Comparison of ENCODE assay signal across 19 cellular contexts in genomic region chr4:15717647-15718416, GRCh38. TPM values are rescaled to one million over a fixed set of nuclear protein-coding genes. Genes with fewer than 3 reads are reported as not detected.
DNase-seq lines count a peak whose midpoint lies in the region; ATAC-seq and TF ChIP-seq lines count a peak whose summit lies in the region.
"Had no signal": no experiment of that assay in that cellular context is flagged by ENCODE, and none has a peak within 500 bp of the region (broad histone marks: within the 10 kb centered on the region; RNA-seq: fewer than 3 reads in every experiment).

No MANE protein-coding gene starts in this region.

- POLR2A ChIA-PET in SK-N-SH (lab: Yijun Ruan, JAX), result no interaction called here

- H3K27me3 Mint-ChIP-seq in effector memory CD8-positive, alpha-beta T cell, result peaks cover 5 to 7% of the 10 kb centered on the region in 2 donors

- H3K9me3 Mint-ChIP-seq in effector memory CD8-positive, alpha-beta T cell, result no peaks in the 10 kb centered on the region
- H3K9me3 Mint-ChIP-seq: activated naive CD4-positive, alpha-beta T cell treated with anti-CD3 and anti-CD28 coated beads, Interleukin-2, amount 50 U/mL, for 72 hours; activated T-helper 1 cell treated with anti-CD3 and anti-CD28 coated beads, Interleukin-12 subunit alpha, Interleukin-12 subunit beta, Interleukin-2, Interleukin-4 antibody, amounts not matched to agents 30 ng/mL and 10 ng/mL and 1 ng/mL, durations not matched to agents 14 hours and 24 hours and 36 hours had no signal

- H3K27ac ChIP-seq in heart left ventricle, result peak overlapping the region in 1 of 12 donors; percentile 33
- no peak overlapping the region for H3K27ac ChIP-seq in SK-N-SH (ENCODE audit: low read depth in 2 of 2, low read length in 1 of 2)
- H3K27ac ChIP-seq in lower lobe of right lung, result no peak overlapping the region
- no peak overlapping the region for H3K27ac ChIP-seq in upper lobe of right lung
- H3K27ac ChIP-seq: C4-2B, testis had no signal

- no peaks in the 10 kb centered on the region for H3K36me3 Mint-ChIP-seq in effector memory CD8-positive, alpha-beta T cell (ENCODE audit: insufficient read depth)
- H3K36me3 Mint-ChIP-seq: activated naive CD4-positive, alpha-beta T cell treated with anti-CD3 and anti-CD28 coated beads, Interleukin-2, amount 50 U/mL, for 72 hours had no signal

- no peak overlapping the region for H3K4me3 Mint-ChIP-seq in effector memory CD8-positive, alpha-beta T cell
- H3K4me3 Mint-ChIP-seq: activated T-helper 1 cell treated with anti-CD3 and anti-CD28 coated beads, Interleukin-12 subunit alpha, Interleukin-12 subunit beta, Interleukin-2, Interleukin-4 antibody, amounts not matched to agents 30 ng/mL and 10 ng/mL and 1 ng/mL, durations not matched to agents 14 hours and 24 hours and 36 hours had no signal

- H3K4me2 ChIP-seq in SK-N-SH, result no peak overlapping the region

- no peak overlapping the region for H3K27ac Mint-ChIP-seq in effector memory CD8-positive, alpha-beta T cell
- H3K27ac Mint-ChIP-seq: activated naive CD4-positive, alpha-beta T cell treated with anti-CD3 and anti-CD28 coated beads, Interleukin-2, amount 50 U/mL, for 72 hours; activated T-helper 1 cell treated with anti-CD3 and anti-CD28 coated beads, Interleukin-12 subunit alpha, Interleukin-12 subunit beta, Interleukin-2, Interleukin-4 antibody, amounts not matched to agents 30 ng/mL and 10 ng/mL and 1 ng/mL, durations not matched to agents 14 hours and 24 hours and 36 hours had no signal

- WGBS in heart left ventricle, 4 donors, result 65 to 73% (median 68%) methylated on average over 3 of the region's 3 CpGs
- WGBS in SK-N-SH (ENCODE audit: low lambda C conversion rate), result 94% methylated on average over 3 of the region's 3 CpGs

- no peak for DNase-seq in heart left ventricle
- no peak for DNase-seq in cardiac septum (ENCODE audit: low spot score)
- no peak for DNase-seq in SK-N-SH
- DNase-seq in lower lobe of right lung, result no peak
- no peak for DNase-seq in upper lobe of right lung
- DNase-seq in OCI-M1 (lab: John Stamatoyannopoulos, UW), result no peak
- DNase-seq in effector memory CD8-positive, alpha-beta T cell, result no peak
- DNase-seq: glutamatergic neuron; H7; NCI-H1105; NCI-H2029 treated with DMSO at 0.1 percent for 48 hours; NCI-H510A treated with DMSO at 0.1 percent for 48 hours; retina; stimulated activated CD8-positive, alpha-beta memory T cell treated with anti-CD3 and anti-CD28 coated beads, Interleukin-4, amount 100 ng/mL, for 48 hours; testis had no signal

- CTCF ChIA-PET in SK-N-SH (lab: Yijun Ruan, JAX), result interaction anchor here (0.7 to 3.8 kb wide), 3 partner anchors 33 to 238 kb away, joined by 3 to 14 read pairs (median 3); no protein-coding TSS in a partner anchor

- no peaks in the 10 kb centered on the region for H3F3A ChIP-seq in SK-N-SH (replicated peaks; ENCODE audit: insufficient read depth)

- H3K4me1 ChIP-seq in heart left ventricle, result peaks cover 0 to 13% (median 0%) of the 10 kb centered on the region in 12 donors
- H3K4me1 ChIP-seq in SK-N-SH (ENCODE audit: control insufficient read depth in 1 of 2, insufficient read depth in 2 of 2, low read depth in 1 of 2, low read length in 1 of 2), result peaks cover 0 to 13% of the 10 kb centered on the region in 2 experiments; a peak in 2 of 4 replicates
- H3K4me1 ChIP-seq in lower lobe of right lung, result peaks cover 20% of the 10 kb centered on the region
- peaks cover 10% of the 10 kb centered on the region for H3K4me1 ChIP-seq in upper lobe of right lung
- H3K4me1 ChIP-seq: testis had no signal

- no peak overlapping the region for H3K9ac ChIP-seq in SK-N-SH

- H3K4me3 ChIP-seq in heart left ventricle (no peak overlapping the region), SK-N-SH (ENCODE audit: low read depth in 2 of 2, low read length in 1 of 2) (no peak overlapping the region), lower lobe of right lung (no peak overlapping the region), upper lobe of right lung (no peak overlapping the region)
- H3K4me3 ChIP-seq: testis had no signal

- TF ChIP-seq EP300 in SK-N-SH (IDR thresholded peaks at IDR 0.05; ENCODE audit: borderline replicate concordance in 1 of 2, low read depth in 1 of 2, low read length in 1 of 2), result no peak

- no peaks in the 10 kb centered on the region for H3K4me1 Mint-ChIP-seq in effector memory CD8-positive, alpha-beta T cell (ENCODE audit: low read depth in 2 of 2)

- no peak for TF ChIP-seq RAD21 in SK-N-SH (IDR thresholded peaks at IDR 0.05; ENCODE audit: low read length)

- peaks cover 0 to 25% (median 0%) of the 10 kb centered on the region in 9 donors for H3K36me3 ChIP-seq in heart left ventricle
- no peaks in the 10 kb centered on the region for H3K36me3 ChIP-seq in SK-N-SH (replicated peaks in 1 of 2; ENCODE audit: control insufficient read depth in 1 of 2, insufficient read depth in 2 of 2, low read length in 1 of 2)
- H3K36me3 ChIP-seq in lower lobe of right lung, result no peaks in the 10 kb centered on the region
- H3K36me3 ChIP-seq in upper lobe of right lung, result no peaks in the 10 kb centered on the region

- TF ChIP-seq CTCF in heart left ventricle (IDR thresholded peaks at IDR 0.05) (no peak), SK-N-SH (IDR thresholded peaks at IDR 0.05) (no peak), lower lobe of right lung (IDR thresholded peaks at IDR 0.05) (no peak), upper lobe of right lung (IDR thresholded peaks at IDR 0.05) (no peak)

- H3K79me2 ChIP-seq in SK-N-SH (ENCODE audit: insufficient read depth), result no peaks in the 10 kb centered on the region

- H3K27me3 ChIP-seq in heart left ventricle (no peaks in the 10 kb centered on the region), SK-N-SH (ENCODE audit: insufficient read depth) (no peaks in the 10 kb centered on the region), lower lobe of right lung (ENCODE audit: low read depth) (no peaks in the 10 kb centered on the region), upper lobe of right lung (no peaks in the 10 kb centered on the region)
- H3K27me3 ChIP-seq: testis had no signal

- intact Hi-C loops in heart left ventricle (cut with DNase I), result loop anchor here in 1 of 10 donors (5.0 kb wide), 1 partner anchor 64 kb away; no protein-coding TSS in a partner anchor
- intact Hi-C loops in cardiac septum (cut with DNase I), result no loop called here
- intact Hi-C loops in lower lobe of right lung (cut with DNase I), result no loop called here
- intact Hi-C loops in upper lobe of right lung (cut with DNase I), result no loop called here

- H2AFZ ChIP-seq in SK-N-SH (ENCODE audit: low read depth), result peak overlapping the region; percentile 12

- ATAC-seq in heart left ventricle (peak in 3 of 4 donors; percentile 42 to 56 (median 45)), lower lobe of right lung (peak; percentile 53 to 58), upper lobe of right lung (peak; percentile 69), GM19467 (IDR thresholded peaks at IDR 0.05; ENCODE audit: unreplicated experiment) (no peak)
- ATAC-seq in effector memory CD8-positive, alpha-beta T cell (replicated peaks), result no peak
- ATAC-seq: activated naive CD4-positive, alpha-beta T cell treated with anti-CD3 and anti-CD28 coated beads, Interleukin-2, amount 50 U/mL, for 72 hours had no signal

- no peak for TF ChIP-seq POLR2A in heart left ventricle (IDR thresholded peaks at IDR 0.05)

- no peaks in the 10 kb centered on the region for H3K9me3 ChIP-seq in heart left ventricle
- no peaks in the 10 kb centered on the region for H3K9me3 ChIP-seq in SK-N-SH
- H3K9me3 ChIP-seq in lower lobe of right lung, result no peaks in the 10 kb centered on the region
- no peaks in the 10 kb centered on the region for H3K9me3 ChIP-seq in upper lobe of right lung
- H3K9me3 ChIP-seq: testis had no signal

- H4K20me1 ChIP-seq in SK-N-SH (ENCODE audit: insufficient read depth), result no peaks in the 10 kb centered on the region

- no peaks in the 10 kb centered on the region for H3K9me2 ChIP-seq in SK-N-SH

TF ChIP-seq in SK-N-SH, 30 proteins besides CTCF, POLR2A, EP300 and RAD21:
- TF ChIP-seq EZH2phosphoT487 (IDR thresholded peaks at IDR 0.05; ENCODE audit: borderline replicate concordance, low read depth) (no peak), RCOR1 (IDR thresholded peaks at IDR 0.05; ENCODE audit: low read length) (no peak), NFIC (IDR thresholded peaks at IDR 0.05; ENCODE audit: borderline replicate concordance) (no peak)
- TF ChIP-seq, protein P1, sequence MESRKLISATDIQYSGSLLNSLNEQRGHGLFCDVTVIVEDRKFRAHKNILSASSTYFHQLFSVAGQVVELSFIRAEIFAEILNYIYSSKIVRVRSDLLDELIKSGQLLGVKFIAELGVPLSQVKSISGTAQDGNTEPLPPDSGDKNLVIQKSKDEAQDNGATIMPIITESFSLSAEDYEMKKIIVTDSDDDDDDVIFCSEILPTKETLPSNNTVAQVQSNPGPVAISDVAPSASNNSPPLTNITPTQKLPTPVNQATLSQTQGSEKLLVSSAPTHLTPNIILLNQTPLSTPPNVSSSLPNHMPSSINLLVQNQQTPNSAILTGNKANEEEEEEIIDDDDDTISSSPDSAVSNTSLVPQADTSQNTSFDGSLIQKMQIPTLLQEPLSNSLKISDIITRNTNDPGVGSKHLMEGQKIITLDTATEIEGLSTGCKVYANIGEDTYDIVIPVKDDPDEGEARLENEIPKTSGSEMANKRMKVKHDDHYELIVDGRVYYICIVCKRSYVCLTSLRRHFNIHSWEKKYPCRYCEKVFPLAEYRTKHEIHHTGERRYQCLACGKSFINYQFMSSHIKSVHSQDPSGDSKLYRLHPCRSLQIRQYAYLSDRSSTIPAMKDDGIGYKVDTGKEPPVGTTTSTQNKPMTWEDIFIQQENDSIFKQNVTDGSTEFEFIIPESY (IDR thresholded peaks at IDR 0.05; ENCODE audit: borderline replicate concordance, low read depth), result no peak

RNA-seq across cellular contexts. Expression of gene BST1, which starts 15.0 kb away (rescaled TPM):
- total RNA-seq in heart left ventricle (10 to 100 TPM in 1 of 9 donors, 1 to 10 TPM in 8; 1.3 to 18.4 (median 2.1) TPM), cardiac septum (2.5 TPM), lower lobe of right lung (17.8 TPM), upper lobe of right lung (11.0 TPM)
- polyA plus RNA-seq in heart left ventricle (1 to 10 TPM; 1.9 to 2.5 TPM), SK-N-SH (2012; rRNA removed) (7.3 and 8.3 TPM in 2 replicates)
- polyA plus RNA-seq in SK-N-SH (2012; cell fraction: cytosol; rRNA removed), result 7.9 and 8.3 TPM in 2 replicates
- 3.8 and 4.3 TPM in 2 replicates for polyA plus RNA-seq in SK-N-SH (2012; cell fraction: nucleus; rRNA removed)

RNA-seq across cellular contexts. Expression of gene FAM200B, which starts 36.2 kb away (rescaled TPM):
- 10 to 100 TPM; 23.2 to 37.7 (median 32.2) TPM for total RNA-seq in heart left ventricle
- 10 to 100 TPM; 25.0 to 33.9 TPM for polyA plus RNA-seq in heart left ventricle
- 21.6 TPM for total RNA-seq in cardiac septum
- 36.2 and 46.3 TPM in 2 replicates for polyA plus RNA-seq in SK-N-SH (2012; rRNA removed)
- 57.4 and 70.0 TPM in 2 replicates for polyA plus RNA-seq in SK-N-SH (2012; cell fraction: cytosol; rRNA removed)
- 34.4 and 36.3 TPM in 2 replicates for polyA plus RNA-seq in SK-N-SH (2012; cell fraction: nucleus; rRNA removed)
- total RNA-seq in lower lobe of right lung, result 35.3 TPM
- 29.3 TPM for total RNA-seq in upper lobe of right lung

Comparison
In these comparisons a context has a peak if more than half of its experiments do, and no peak if none do; other contexts are left out.
1. ATAC-seq: peak in heart left ventricle (3 of 4), lower lobe of right lung (2 of 2) and upper lobe of right lung (single experiment); none in GM19467 (single experiment) and effector memory CD8-positive, alpha-beta T cell (single experiment).